Comparison of ENCODE assay signal across 7 cellular contexts in genomic region chr22:36901411-36902142, GRCh38.
A peak's percentile ranks its signal among the peaks of the same experiment; 100 is the strongest.
DNase-seq lines count a peak whose midpoint lies in the region; ATAC-seq lines count a peak whose summit lies in the region.

No MANE protein-coding gene starts in this region.

- peaks cover 0 to 5% of the 10 kb centered on the region in 2 donors for H3K4me1 ChIP-seq in mucosa of rectum (ENCODE audit: control insufficient read depth in 2 of 2, insufficient read depth in 2 of 2, low read length in 2 of 2)

- H3K9me3 ChIP-seq in mucosa of rectum (ENCODE audit: control insufficient read depth in 2 of 2, low read length in 2 of 2) = no peaks in the 10 kb centered on the region

- peak; percentile 63 for ATAC-seq in GM19023 (IDR thresholded peaks at IDR 0.05; ENCODE audit: unreplicated experiment)
- ATAC-seq in HG02571 (IDR thresholded peaks at IDR 0.05; ENCODE audit: unreplicated experiment) = peak; percentile 52
- no peak for ATAC-seq in GM18870 (IDR thresholded peaks at IDR 0.05; ENCODE audit: unreplicated experiment)

- H3K27me3 ChIP-seq in mucosa of rectum (ENCODE audit: control insufficient read depth in 2 of 2, insufficient read depth in 2 of 2, low read length in 2 of 2) = peaks cover 0 to 8% of the 10 kb centered on the region in 2 donors

- peak; percentile 64 for DNase-seq in MV-4-11 (lab: John Stamatoyannopoulos, UW)
- no peak for DNase-seq in KBM-7
- DNase-seq in SKM-1 (lab: John Stamatoyannopoulos, UW; ENCODE audit: unreplicated experiment) = no peak

- H3K4me3 ChIP-seq in mucosa of rectum (ENCODE audit: low read length in 2 of 2) = no peak overlapping the region

- H3K36me3 ChIP-seq in mucosa of rectum (ENCODE audit: control insufficient read depth in 2 of 2, insufficient read depth in 2 of 2, low read length in 2 of 2) = no peaks in the 10 kb centered on the region

- H3K9ac ChIP-seq in mucosa of rectum (ENCODE audit: low read depth in 1 of 2, low read length in 2 of 2) = peak overlapping the region in 1 of 2 donors; percentile 18

- H3K27ac ChIP-seq in mucosa of rectum (ENCODE audit: low read depth in 2 of 2, low read length in 2 of 2) = peak overlapping the region; percentile 44 to 78

- in situ Hi-C loops in KBM-7 (cut with MboI; ENCODE audit: low pct_unique_long_range_greater_than_20kb, low sequenced_read_pairs) = no loop called here
